ENCODE assay signal across 1 cellular context in genomic region chr12:94100990-94101901, GRCh38.
TF ChIP-seq lines count a peak whose summit lies in the region.

No MANE protein-coding gene starts in this region.

TF ChIP-seq in HEK293, 187 proteins besides CTCF, POLR2A, EP300 and RAD21 (continued from another document):
- TF ChIP-seq ZBTB48 (tag by site-specific recombination; IDR thresholded peaks at IDR 0.05), result peak; percentile 28; the same call in 1 of the 2 replicates
- peak; percentile 87 for TF ChIP-seq ZSCAN30 (tag by site-specific recombination; IDR thresholded peaks at IDR 0.05)
- no peak for TF ChIP-seq SCRT1 (tag by site-specific recombination; IDR thresholded peaks at IDR 0.05; ENCODE audit: borderline replicate concordance)
- peak; percentile 34; the same call in 1 of the 2 replicates for TF ChIP-seq KLF8 (tag by site-specific recombination; IDR thresholded peaks at IDR 0.05)
- TF ChIP-seq ZNF404 (tag by site-specific recombination; IDR thresholded peaks at IDR 0.05), result no peak
- no peak for TF ChIP-seq ZNF677 (tag by site-specific recombination; IDR thresholded peaks at IDR 0.05)
- TF ChIP-seq KLF10 (tag by site-specific recombination; IDR thresholded peaks at IDR 0.05), result peak; percentile 79
